11 cellular contexts compared by ENCODE assay signal in the genomic region with DNA sequence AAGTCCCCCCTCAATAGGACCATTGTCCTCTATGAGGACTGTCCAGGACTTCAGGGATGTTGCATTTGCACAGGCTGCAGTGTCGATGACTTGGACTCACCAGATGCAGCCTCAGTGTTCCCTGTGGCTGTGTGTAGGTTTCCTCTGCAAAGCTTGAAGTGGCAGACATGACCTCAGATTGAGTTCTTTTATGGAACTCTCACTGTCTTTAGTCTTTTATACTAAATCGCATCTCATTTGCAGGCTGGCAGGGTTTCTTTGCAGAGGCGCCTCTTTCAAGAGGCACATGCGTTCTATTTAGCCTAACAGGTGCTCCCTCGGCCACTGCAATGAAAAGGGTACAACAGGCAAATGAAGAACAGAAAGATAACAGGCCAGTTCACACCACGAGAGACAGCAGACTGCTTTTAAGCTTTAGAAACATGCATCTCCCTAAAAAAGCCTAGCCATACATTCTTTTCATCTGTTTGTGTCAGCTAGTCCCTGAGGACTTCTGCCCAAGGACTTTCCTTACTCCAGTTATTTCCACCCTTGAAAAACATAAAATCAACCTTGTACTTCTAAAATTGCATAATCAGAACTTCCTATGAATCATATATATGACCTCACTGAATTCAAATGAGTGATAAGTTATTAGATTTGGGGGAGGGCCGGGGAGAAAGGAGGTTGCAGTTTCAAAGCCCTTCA.
DNase-seq lines count a peak whose midpoint lies in the region; ATAC-seq and TF ChIP-seq lines count a peak whose summit lies in the region.
"Had no signal": no experiment of that assay in that cellular context is flagged by ENCODE, and none has a peak within 500 bp of the region (broad histone marks: within the 10 kb centered on the region; RNA-seq: fewer than 3 reads in every experiment).

No MANE protein-coding gene starts in this region.

- H4K20me1 ChIP-seq in smooth muscle cell (ENCODE audit: low read depth): peaks cover 35% of the 10 kb centered on the region

- peaks cover 9% of the 10 kb centered on the region for H3K79me2 ChIP-seq in smooth muscle cell (ENCODE audit: low read depth)

- H3K4me3 ChIP-seq in HEK293 (ENCODE audit: low read depth, low read length) (no peak overlapping the region), RWPE2 (ENCODE audit: severe bottlenecking) (no peak overlapping the region), fibroblast of mammary gland (ENCODE audit: control insufficient read depth, low read depth, low read length) (no peak overlapping the region), smooth muscle cell (no peak overlapping the region)

- H3K9me3 ChIP-seq in HEK293 (ENCODE audit: control insufficient read depth, insufficient read depth, low read depth, low read length) (no peaks in the 10 kb centered on the region), RWPE2 (ENCODE audit: severe bottlenecking) (no peaks in the 10 kb centered on the region), smooth muscle cell (replicated peaks; ENCODE audit: low read depth) (no peaks in the 10 kb centered on the region)

- H3K9ac ChIP-seq in smooth muscle cell (ENCODE audit: low read depth): no peak overlapping the region

- peaks cover 90% of the 10 kb centered on the region for H3F3A ChIP-seq in smooth muscle cell (ENCODE audit: low read depth)

- H3K27ac ChIP-seq in HEK293 (ENCODE audit: extremely low read depth, low read depth, low read length) (no peak overlapping the region), RWPE2 (ENCODE audit: poor library complexity, severe bottlenecking) (peak overlapping the region; percentile 95), smooth muscle cell (ENCODE audit: low read depth) (peak overlapping the region; percentile 59), substantia nigra (ENCODE audit: low read depth, low read length, poor library complexity, severe bottlenecking) (no peak overlapping the region)
- H3K27ac ChIP-seq: HL-60 had no signal

- H3K4me1 ChIP-seq in HEK293 (ENCODE audit: control insufficient read depth, insufficient read depth, low read length) (no peaks in the 10 kb centered on the region), RWPE2 (ENCODE audit: insufficient read depth, poor library complexity, severe bottlenecking) (peaks cover 61% of the 10 kb centered on the region), smooth muscle cell (ENCODE audit: low read depth) (no peaks in the 10 kb centered on the region)

- POLR2A ChIA-PET in HEK293 (lab: Yijun Ruan, JAX): no interaction called here

- DNase-seq in RWPE2 (ENCODE audit: low spot score) (no peak), fibroblast of mammary gland (ENCODE audit: low read depth) (peak; percentile 77), smooth muscle cell (lab: John Stamatoyannopoulos, UW; ENCODE audit: unreplicated experiment) (no peak), substantia nigra (lab: John Stamatoyannopoulos, UW) (no peak), NCI-H2196 treated with DMSO at 0.1 percent for 48 hours (lab: John Stamatoyannopoulos, UW; ENCODE audit: unreplicated experiment) (no peak)
- DNase-seq: activated naive CD4-positive, alpha-beta T cell treated with anti-CD3 and anti-CD28 coated beads, Interleukin-2, amount 50 U/mL, for 16 hours; kidney; NCI-H1105 treated with DMSO at 0.1 percent for 48 hours had no signal

- H3K36me3 ChIP-seq in HEK293 (ENCODE audit: control insufficient read depth in 2 of 2, insufficient read depth in 1 of 2, low read length in 2 of 2) (peaks cover 0 to 22% of the 10 kb centered on the region in 2 experiments; a peak in 1 of 3 replicates), RWPE2 (ENCODE audit: low read depth) (peaks cover 60% of the 10 kb centered on the region), smooth muscle cell (ENCODE audit: low read depth) (peaks cover 30% of the 10 kb centered on the region)

- ATAC-seq in RWPE2 (ENCODE audit: low read depth) (peak; percentile 39), GM18873 (IDR thresholded peaks at IDR 0.05; ENCODE audit: low FRiP score, unreplicated experiment) (no peak)

- no peak overlapping the region for H2AFZ ChIP-seq in smooth muscle cell (ENCODE audit: low read depth)

- no peak overlapping the region for H3K4me2 ChIP-seq in smooth muscle cell

- 76% methylated on average over 7 of the region's 7 CpGs for WGBS in smooth muscle cell (ENCODE audit: low lambda C conversion rate)

- H3K27me3 ChIP-seq in RWPE2 (ENCODE audit: insufficient read depth, poor library complexity, severe bottlenecking) (no peaks in the 10 kb centered on the region), smooth muscle cell (ENCODE audit: low read depth) (no peaks in the 10 kb centered on the region)

- TF ChIP-seq CTCF in HEK293 (tag by site-specific recombination; IDR thresholded peaks at IDR 0.05) (no peak), RWPE2 (IDR thresholded peaks at IDR 0.05; ENCODE audit: poor library complexity, severe bottlenecking) (no peak), fibroblast of mammary gland (conservative IDR thresholded peaks at IDR 0.05; ENCODE audit: control insufficient read depth, insufficient read depth, low read depth, low read length) (no peak), smooth muscle cell (IDR thresholded peaks at IDR 0.05; ENCODE audit: borderline replicate concordance, insufficient read depth, poor library complexity, severe bottlenecking) (no peak)

- CTCF ChIA-PET in HEK293 (lab: Yijun Ruan, JAX): interaction anchor here (2.0 kb wide), 1 partner anchor 13 kb away, joined by 6 read pairs; no protein-coding TSS in a partner anchor

TF ChIP-seq in HEK293, 187 proteins besides CTCF, POLR2A, EP300 and RAD21:
- TF ChIP-seq SCRT2 (tag by site-specific recombination; IDR thresholded peaks at IDR 0.05) (peak; percentile 56), ZNF16 (tag by site-specific recombination; IDR thresholded peaks at IDR 0.05; ENCODE audit: low read depth) (no peak), ZNF660 (tag by site-specific recombination; IDR thresholded peaks at IDR 0.05) (no peak), ZNF24 (tag by site-specific recombination; IDR thresholded peaks at IDR 0.05) (no peak), REST (tag by site-specific recombination; IDR thresholded peaks at IDR 0.05) (no peak), ZNF280D (tag by site-specific recombination; IDR thresholded peaks at IDR 0.05) (no peak), ZNF157 (tag by site-specific recombination; IDR thresholded peaks at IDR 0.05) (no peak), ZNF223 (tag by site-specific recombination; IDR thresholded peaks at IDR 0.05) (no peak)
- TF ChIP-seq, protein P1, sequence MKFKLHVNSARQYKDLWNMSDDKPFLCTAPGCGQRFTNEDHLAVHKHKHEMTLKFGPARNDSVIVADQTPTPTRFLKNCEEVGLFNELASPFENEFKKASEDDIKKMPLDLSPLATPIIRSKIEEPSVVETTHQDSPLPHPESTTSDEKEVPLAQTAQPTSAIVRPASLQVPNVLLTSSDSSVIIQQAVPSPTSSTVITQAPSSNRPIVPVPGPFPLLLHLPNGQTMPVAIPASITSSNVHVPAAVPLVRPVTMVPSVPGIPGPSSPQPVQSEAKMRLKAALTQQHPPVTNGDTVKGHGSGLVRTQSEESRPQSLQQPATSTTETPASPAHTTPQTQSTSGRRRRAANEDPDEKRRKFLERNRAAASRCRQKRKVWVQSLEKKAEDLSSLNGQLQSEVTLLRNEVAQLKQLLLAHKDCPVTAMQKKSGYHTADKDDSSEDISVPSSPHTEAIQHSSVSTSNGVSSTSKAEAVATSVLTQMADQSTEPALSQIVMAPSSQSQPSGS (tag by site-specific recombination; IDR thresholded peaks at IDR 0.05; ENCODE audit: low read depth): peak; percentile 56

Comparison
In these comparisons a context has a peak if more than half of its experiments do, and no peak if none do; other contexts are left out.
1. H3K27ac ChIP-seq: peak in RWPE2 (single experiment) and smooth muscle cell (single experiment); none in HEK293 (single experiment) and substantia nigra (single experiment).